Comparison of ENCODE assay signal across 23 cellular contexts in the genomic region with DNA sequence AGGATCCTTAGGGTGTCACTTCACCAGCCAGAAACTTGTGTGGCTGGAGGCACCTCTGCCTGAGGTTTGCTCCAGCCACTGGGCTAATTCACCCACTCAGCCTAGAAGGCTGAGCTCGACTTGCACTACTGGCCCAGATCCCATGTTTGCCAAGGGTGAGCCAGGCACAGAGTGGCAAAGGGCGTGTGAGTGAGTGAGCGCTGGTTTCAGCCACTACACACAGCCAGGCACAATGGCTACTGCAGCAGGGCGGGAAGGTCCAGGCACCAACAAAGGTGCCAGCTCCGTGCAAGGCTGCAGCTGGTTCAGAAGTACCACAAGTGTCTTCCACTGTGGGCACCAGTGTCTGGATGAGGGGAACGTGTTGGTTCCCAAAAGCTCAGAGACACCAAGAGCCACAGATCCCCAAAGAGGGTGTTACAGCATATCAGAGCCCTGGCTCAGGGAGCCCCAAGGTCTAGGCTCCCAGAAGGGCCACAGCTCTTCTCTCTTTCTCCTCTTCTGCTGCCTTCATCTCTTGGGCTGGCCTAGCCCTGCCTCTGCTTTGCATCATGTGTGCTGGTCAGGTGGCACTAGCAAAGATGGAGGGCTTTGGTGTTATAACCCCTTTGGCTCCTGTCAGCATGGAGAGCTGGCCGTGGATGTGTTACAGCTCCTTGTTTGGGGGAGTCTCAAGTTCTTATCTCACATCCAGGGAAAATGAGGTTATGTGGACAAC.
"Had no signal": no experiment of that assay in that cellular context is flagged by ENCODE, and none has a peak within 500 bp of the region (broad histone marks: within the 10 kb centered on the region; RNA-seq: fewer than 3 reads in every experiment).

No MANE protein-coding gene starts in this region.

- DNase-seq: activated CD4-positive, alpha-beta T cell treated with anti-CD3 and anti-CD28 coated beads, Interleukin-2, amount 50 U/mL, for 1 hour; activated CD4-positive, CD25-positive, alpha-beta regulatory T cell treated with anti-CD3 and anti-CD28 coated beads, Interleukin-2, amount 50 U/mL, for 72 hours; activated CD8-positive, alpha-beta T cell treated with anti-CD3 and anti-CD28 coated beads for 36 hours; activated gamma-delta T cell treated with Interleukin-2 at 50 U/mL for 16 hours; activated naive CD4-positive, alpha-beta T cell treated with anti-CD3 and anti-CD28 coated beads, Interleukin-2, amount 50 U/mL, for 16 hours; activated T-cell treated with anti-CD3 and anti-CD28 coated beads, Interleukin-2, amount 50 U/mL, for 4 hours; amniotic stem cell; brain microvascular endothelial cell; dermis blood vessel endothelial cell; effector CD4-positive, alpha-beta T cell; kidney glomerular epithelial cell; left ventricle myocardium inferior; mesendoderm; retina; stimulated activated CD4-positive, alpha-beta T cell treated with anti-CD3 and anti-CD28 coated beads, Interleukin-4, amount 100 ng/mL, for 24 hours; stimulated activated naive B cell treated with anti-CD40 and anti-IgM and Interleukin-4, amounts not matched to agents 10 μg/mL and 1 μg/mL and 100 μg/mL, for 72 hours; tibial artery; WERI-Rb-1 had no signal

- H3K36me3 ChIP-seq: brain microvascular endothelial cell, left ventricle myocardium inferior, neutrophil, prostate gland, suprapubic skin, tibial artery, WERI-Rb-1 had no signal

- H3K27me3 ChIP-seq: brain microvascular endothelial cell, neutrophil, suprapubic skin, tibial artery had no signal

- H3K27ac ChIP-seq: brain microvascular endothelial cell, left ventricle myocardium inferior, neutrophil, prostate gland, skin epidermis, suprapubic skin, tibial artery, WERI-Rb-1 had no signal

- H3K4me1 ChIP-seq: left ventricle myocardium inferior, prostate gland, suprapubic skin, tibial artery had no signal

- H3K9me3 ChIP-seq: neutrophil, prostate gland, suprapubic skin, tibial artery had no signal

- H3K4me3 ChIP-seq: left ventricle myocardium inferior, lung, prostate gland, skin epidermis, suprapubic skin, tibial artery had no signal
